12 cellular contexts compared by ENCODE assay signal in genomic region chr15:70867911-70868467, GRCh38. TPM values are rescaled to one million over a fixed set of nuclear protein-coding genes. Genes with fewer than 3 reads are reported as not detected.
DNase-seq lines count a peak whose midpoint lies in the region; ATAC-seq and TF ChIP-seq lines count a peak whose summit lies in the region.
"Had no signal": no experiment of that assay in that cellular context is flagged by ENCODE, and none has a peak within 500 bp of the region (broad histone marks: within the 10 kb centered on the region; RNA-seq: fewer than 3 reads in every experiment).

No MANE protein-coding gene starts in this region.

- H3K4me3 ChIP-seq in IMR-90 (ENCODE audit: insufficient read depth, low read depth, low read length) (no peak overlapping the region), stomach smooth muscle (ENCODE audit: low read length in 2 of 2) (peak overlapping the region; percentile 0 to 17)

- peaks cover 0 to 20% of the 10 kb centered on the region in 2 experiments; a peak in 1 of 4 replicates for H3K79me1 ChIP-seq in IMR-90 (ENCODE audit: low read depth in 1 of 2, low read length in 2 of 2)

- H3K9me1 ChIP-seq in IMR-90 (ENCODE audit: insufficient read depth, low read length): peaks cover 19% of the 10 kb centered on the region

- H3K9ac ChIP-seq in IMR-90 (ENCODE audit: low read depth, low read length): no peak overlapping the region
- peak overlapping the region in 1 of 2 donors; percentile 19 for H3K9ac ChIP-seq in stomach smooth muscle (ENCODE audit: low read length in 2 of 2)

- DNase-seq in IMR-90: peak; percentile 63
- peak; percentile 45 to 56 for DNase-seq in hippocampal formation (lab: John Stamatoyannopoulos, UW)
- DNase-seq in T-helper 9 cell: no peak
- DNase-seq in activated naive CD4-positive, alpha-beta T cell treated with anti-CD3 and anti-CD28 coated beads, Interleukin-2, amount 50 U/mL, for 72 hours (ENCODE audit: low spot score in 2 of 2): no peak
- DNase-seq: activated CD4-positive, alpha-beta T cell treated with anti-CD3 and anti-CD28 coated beads, Interleukin-2, amount 50 U/mL, for 48 hours; activated naive CD4-positive, alpha-beta T cell treated with anti-CD3 and anti-CD28 coated beads, Interleukin-2, amount 50 U/mL, for 16 hours; CD8-positive, alpha-beta memory T cell; kidney glomerular epithelial cell had no signal

- peak overlapping the region; percentile 38; the same call in 1 of the 2 replicates for H4K91ac ChIP-seq in IMR-90 (ENCODE audit: insufficient read depth, low read depth, low read length)

- in situ Hi-C loops in IMR-90 (cut with MboI; ENCODE audit: low sequenced_read_pairs): no loop called here

- TF ChIP-seq CTCF in IMR-90 (conservative IDR thresholded peaks at IDR 0.05; ENCODE audit: low read depth, low read length): no peak

- H3K27me3 ChIP-seq in IMR-90 (ENCODE audit: control insufficient read depth, insufficient read depth, low read length): no peaks in the 10 kb centered on the region
- no peaks in the 10 kb centered on the region for H3K27me3 ChIP-seq in stomach smooth muscle (ENCODE audit: control insufficient read depth in 1 of 2, insufficient read depth in 2 of 2, low read length in 2 of 2)

- no peak overlapping the region for H2BK5ac ChIP-seq in IMR-90 (ENCODE audit: low read depth, low read length, poor library complexity, severe bottlenecking)

- H3K36me3 Mint-ChIP-seq in activated naive CD4-positive, alpha-beta T cell treated with anti-CD3 and anti-CD28 coated beads, Interleukin-2, amount 50 U/mL, for 72 hours: no peaks in the 10 kb centered on the region
- H3K36me3 Mint-ChIP-seq: CD8-positive, alpha-beta memory T cell had no signal

- H3K4me2 ChIP-seq in IMR-90 (ENCODE audit: low read depth, low read length): peak overlapping the region; percentile 1

- H3K4me1 ChIP-seq in IMR-90 (ENCODE audit: control insufficient read depth, insufficient read depth, low read length): peaks cover 26% of the 10 kb centered on the region
- H3K4me1 ChIP-seq in stomach smooth muscle (ENCODE audit: control insufficient read depth, insufficient read depth, low read length): peaks cover 10% of the 10 kb centered on the region

- no peak overlapping the region for H3K27ac Mint-ChIP-seq in activated naive CD4-positive, alpha-beta T cell treated with anti-CD3 and anti-CD28 coated beads, Interleukin-2, amount 50 U/mL, for 72 hours
- H3K27ac Mint-ChIP-seq: CD8-positive, alpha-beta memory T cell had no signal

- H3K36me3 ChIP-seq in IMR-90 (ENCODE audit: control insufficient read depth, insufficient read depth, low read length): no peaks in the 10 kb centered on the region
- no peaks in the 10 kb centered on the region for H3K36me3 ChIP-seq in stomach smooth muscle (ENCODE audit: control insufficient read depth in 2 of 2, insufficient read depth in 2 of 2, low read length in 2 of 2)

- peak overlapping the region; percentile 37 for H2AK5ac ChIP-seq in IMR-90 (ENCODE audit: low read depth, low read length)

- BruUV-seq in IMR-90 (replicated peaks; lab: Mats Ljungman, UMichigan): no TSS peak

- peak overlapping the region; percentile 39; the same call in 1 of the 2 replicates for H3K23ac ChIP-seq in IMR-90 (ENCODE audit: low read depth, low read length)

- peak overlapping the region in 1 of 2 experiments; percentile 37; a peak in 1 of 4 replicates for H4K8ac ChIP-seq in IMR-90 (ENCODE audit: low read depth in 2 of 2, low read length in 2 of 2)

- peak overlapping the region; percentile 37; the same call in 1 of the 2 replicates for H2BK20ac ChIP-seq in IMR-90 (ENCODE audit: low read depth, low read length)

- peak overlapping the region; percentile 37 for H3K18ac ChIP-seq in IMR-90 (ENCODE audit: low read depth, low read length)

- H3K56ac ChIP-seq in IMR-90 (ENCODE audit: extremely low read depth, insufficient read depth, low read length): no peak overlapping the region

- H3K9me3 Mint-ChIP-seq in activated naive CD4-positive, alpha-beta T cell treated with anti-CD3 and anti-CD28 coated beads, Interleukin-2, amount 50 U/mL, for 72 hours: no peaks in the 10 kb centered on the region
- H3K9me3 Mint-ChIP-seq: CD8-positive, alpha-beta memory T cell had no signal

- H4K20me1 ChIP-seq in IMR-90 (ENCODE audit: insufficient read depth, low read length): no peaks in the 10 kb centered on the region

- peak overlapping the region; percentile 30; the same call in 1 of the 2 replicates for H4K5ac ChIP-seq in IMR-90 (ENCODE audit: low read depth, low read length)

- H3K27ac ChIP-seq in IMR-90 (ENCODE audit: insufficient read depth, low read length): peak overlapping the region; percentile 25; the same call in 1 of the 2 replicates
- peak overlapping the region; percentile 94 for H3K27ac ChIP-seq in cingulate gyrus (ENCODE audit: low read depth, low read length)
- peak overlapping the region; percentile 53 for H3K27ac ChIP-seq in stomach smooth muscle (ENCODE audit: low read length)

- CTCF ChIA-PET in IMR-90 (lab: Yijun Ruan, JAX): interaction anchor here (0.9 to 1.3 kb wide), 2 partner anchors 10 to 43 kb away, joined by 3 to 4 read pairs; no protein-coding TSS in a partner anchor

- H2AFZ ChIP-seq in IMR-90 (replicated peaks; ENCODE audit: low read length, poor library complexity): no peak overlapping the region

- intact Hi-C loops in IMR-90 (cut with micrococcal nuclease): no loop called here

- H2BK15ac ChIP-seq in IMR-90 (ENCODE audit: low read depth, low read length): peak overlapping the region; percentile 18; the same call in 1 of the 3 replicates

- peak overlapping the region; percentile 56 for H3K4ac ChIP-seq in IMR-90 (ENCODE audit: low read depth, low read length)

- no peak for TF ChIP-seq POLR2A in IMR-90 (IDR thresholded peaks at IDR 0.05; ENCODE audit: low read depth, low read length)

- POLR2A ChIA-PET in IMR-90 (lab: Charles Lee; ENCODE audit: unreplicated experiment): no interaction called here

- H2BK120ac ChIP-seq in IMR-90 (ENCODE audit: low read depth, low read length): peak overlapping the region; percentile 59

- WGBS in IMR-90 (ENCODE audit: extremely low coverage in 2 of 2, insufficient read length in 1 of 2), 2 experiments: no CpG with 5 or more reads among the region's 6 CpGs

- H3K14ac ChIP-seq in IMR-90 (replicated peaks; ENCODE audit: low read depth, low read length): peak overlapping the region; percentile 55; the same call in 1 of the 2 replicates

- no peak for TF ChIP-seq RAD21 in IMR-90 (IDR thresholded peaks at IDR 0.05; ENCODE audit: low read length)

- no peaks in the 10 kb centered on the region for H3K9me3 ChIP-seq in IMR-90 (ENCODE audit: control insufficient read depth, insufficient read depth, low read length)
- H3K9me3 ChIP-seq in stomach smooth muscle (ENCODE audit: control insufficient read depth in 2 of 2, low read length in 2 of 2): no peaks in the 10 kb centered on the region

- peak; percentile 3; the same call in 1 of the 2 replicates for ATAC-seq in IMR-90 (ENCODE audit: low read depth)
- ATAC-seq in HG02571 (IDR thresholded peaks at IDR 0.05; ENCODE audit: unreplicated experiment): no peak
- no peak for ATAC-seq in GM18502 (IDR thresholded peaks at IDR 0.05; ENCODE audit: poor library complexity, unreplicated experiment)
- no peak for ATAC-seq in activated naive CD4-positive, alpha-beta T cell treated with anti-CD3 and anti-CD28 coated beads, Interleukin-2, amount 50 U/mL, for 72 hours

- peak overlapping the region; percentile 12 for H2AK9ac ChIP-seq in IMR-90 (replicated peaks; ENCODE audit: low read depth, low read length, poor library complexity)

- dilution Hi-C loops in IMR-90 (cut with HindIII; ENCODE audit: low sequenced_read_pairs, unreplicated experiment): no loop called here

TF ChIP-seq in IMR-90, 13 proteins besides CTCF, POLR2A, EP300 and RAD21:
- 0 out of 2 replicates have a peak, but pooled peaks have one; percentile 25 for TF ChIP-seq CEBPB (IDR thresholded peaks at IDR 0.05; ENCODE audit: low read depth, low read length)
- TF ChIP-seq MXI1 (IDR thresholded peaks at IDR 0.05; ENCODE audit: borderline replicate concordance, low read depth, low read length): no peak
- TF ChIP-seq ELK1 (IDR thresholded peaks at IDR 0.05; ENCODE audit: borderline replicate concordance, low read depth, low read length): no peak

RNA-seq across cellular contexts. Expression of gene LARP6, which starts 14.0 kb away (rescaled TPM):
- total RNA-seq in IMR-90 (2012; rRNA removed): 36.4 and 78.3 TPM in 2 replicates
- polyA plus RNA-seq in IMR-90 (2012; rRNA removed): 135 and 146 TPM in 2 replicates
- 160 and 262 TPM in 2 replicates for polyA plus RNA-seq in IMR-90 (2012; cell fraction: cytosol; rRNA removed)
- polyA plus RNA-seq in IMR-90 (2012; cell fraction: nucleus; rRNA removed; ENCODE audit: low replicate concordance): 56.0 and 108 TPM in 2 replicates
- under 1 TPM in 1 of 2 donors, not detected in 1; 0.23 TPM for total RNA-seq in activated naive CD4-positive, alpha-beta T cell treated with anti-CD3 and anti-CD28 coated beads, Interleukin-2, amount 50 U/mL, for 72 hours

RNA-seq across cellular contexts. Expression of gene THAP10, which starts 24.2 kb away (rescaled TPM):
- 2.3 and 3.6 TPM in 2 replicates for total RNA-seq in IMR-90 (2012; rRNA removed)
- polyA plus RNA-seq in IMR-90 (2012; rRNA removed): 2.8 and 3.0 TPM in 2 replicates
- 1.6 and 1.8 TPM in 2 replicates for polyA plus RNA-seq in IMR-90 (2012; cell fraction: cytosol; rRNA removed)
- polyA plus RNA-seq in IMR-90 (2012; cell fraction: nucleus; rRNA removed; ENCODE audit: low replicate concordance): 0.86 and 1.4 TPM in 2 replicates
- under 1 TPM in 1 of 2 donors, not detected in 1; 0.19 TPM for total RNA-seq in activated naive CD4-positive, alpha-beta T cell treated with anti-CD3 and anti-CD28 coated beads, Interleukin-2, amount 50 U/mL, for 72 hours
- polyA plus RNA-seq: CD8-positive, alpha-beta memory T cell had no signal

RNA-seq across cellular contexts. Expression of gene LRRC49, which starts 24.6 kb away (rescaled TPM):
- total RNA-seq in IMR-90 (2012; rRNA removed): 16.8 and 19.2 TPM in 2 replicates
- 7.2 and 8.6 TPM in 2 replicates for polyA plus RNA-seq in IMR-90 (2012; rRNA removed)
- polyA plus RNA-seq in IMR-90 (2012; cell fraction: cytosol; rRNA removed): 3.8 TPM in 2 replicates
- polyA plus RNA-seq in IMR-90 (2012; cell fraction: nucleus; rRNA removed; ENCODE audit: low replicate concordance): 5.3 and 21.3 TPM in 2 replicates
- not detected for total RNA-seq in activated naive CD4-positive, alpha-beta T cell treated with anti-CD3 and anti-CD28 coated beads, Interleukin-2, amount 50 U/mL, for 72 hours
- polyA plus RNA-seq: CD8-positive, alpha-beta memory T cell had no signal

Comparison
In these comparisons a context has a peak if more than half of its experiments do, and no peak if none do; other contexts are left out.
1. DNase-seq: peak in IMR-90 (single experiment) and hippocampal formation (2 of 2); none in T-helper 9 cell (single experiment) and activated naive CD4-positive, alpha-beta T cell treated with anti-CD3 and anti-CD28 coated beads, Interleukin-2, amount 50 U/mL, for 72 hours (0 of 2).
2. H3K27ac ChIP-seq: peak in every context shown above with its lines; median percentile 94 in cingulate gyrus; 53 in stomach smooth muscle; 25 in IMR-90.
3. RNA of gene LARP6, which starts 14.0 kb away (total RNA-seq): 36.4 to 78.3 TPM in IMR-90; 0.23 TPM in activated naive CD4-positive, alpha-beta T cell treated with anti-CD3 and anti-CD28 coated beads, Interleukin-2, amount 50 U/mL, for 72 hours; every median in the first group is over 10 times any median in the second.
4. RNA of gene LRRC49, which starts 24.6 kb away (total RNA-seq): 16.8 to 19.2 TPM in IMR-90; not detected in activated naive CD4-positive, alpha-beta T cell treated with anti-CD3 and anti-CD28 coated beads, Interleukin-2, amount 50 U/mL, for 72 hours; every median in the first group is over 10 times any median in the second.